17 cellular contexts compared by ENCODE assay signal in the genomic region with DNA sequence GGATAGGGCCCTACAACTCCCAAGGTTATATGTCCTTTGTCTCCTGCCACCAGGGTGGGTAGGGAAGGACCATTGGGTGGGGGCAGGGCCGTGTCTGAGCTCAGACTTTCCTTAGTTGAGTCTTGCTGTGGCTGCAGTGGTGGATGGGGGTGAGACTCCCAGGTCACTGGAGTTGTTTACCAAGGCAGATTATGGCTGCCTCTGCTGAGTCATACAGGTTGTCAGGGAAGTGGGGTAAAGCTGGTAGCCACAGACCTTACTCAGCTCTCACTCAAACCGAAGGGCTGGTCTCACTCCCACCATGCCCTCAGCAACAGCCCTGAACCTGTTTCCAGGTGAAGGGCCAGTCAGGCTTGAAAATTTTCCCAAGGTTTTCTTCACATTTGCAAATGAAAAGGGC. TPM values are rescaled to one million over a fixed set of nuclear protein-coding genes. Genes with fewer than 3 reads are reported as not detected.
A peak's percentile ranks its signal among the peaks of the same experiment; 100 is the strongest.
DNase-seq lines count a peak whose midpoint lies in the region; ATAC-seq and TF ChIP-seq lines count a peak whose summit lies in the region.
"Had no signal": no experiment of that assay in that cellular context is flagged by ENCODE, and none has a peak within 500 bp of the region (broad histone marks: within the 10 kb centered on the region; RNA-seq: fewer than 3 reads in every experiment).

No MANE protein-coding gene starts in this region.

- H2BK20ac ChIP-seq in H9 (ENCODE audit: low read depth, low read length, poor library complexity, severe bottlenecking): no peak overlapping the region

- H2AFZ ChIP-seq in H9 (ENCODE audit: low read length): no peak overlapping the region

- no peak overlapping the region for H2BK15ac ChIP-seq in H9 (ENCODE audit: low read depth, low read length)

- no peak overlapping the region for H3K27ac Mint-ChIP-seq in activated CD4-positive, alpha-beta T cell treated with anti-CD3 and anti-CD28 coated beads, Interleukin-2, amount 10 ng/mL, durations not matched to agents 7 days and 5 days
- peak overlapping the region; percentile 34 to 89 (median 45); a peak in 2 of 7 replicates for H3K27ac Mint-ChIP-seq in H9
- H3K27ac Mint-ChIP-seq in activated CD4-positive, alpha-beta memory T cell treated with anti-CD3 and anti-CD28 coated beads for 36 hours: no peak overlapping the region
- H3K27ac Mint-ChIP-seq: brain; CD4-positive, alpha-beta T cell; nephron had no signal

- no peaks in the 10 kb centered on the region for H3K79me1 ChIP-seq in H9 (ENCODE audit: insufficient read depth, low read depth, low read length, poor library complexity, severe bottlenecking)

- H3K27me3 ChIP-seq in H9 (ENCODE audit: insufficient read depth, low read length) (no peaks in the 10 kb centered on the region), iPS DF 6.9 (ENCODE audit: control insufficient read depth, insufficient read depth, low read length) (no peaks in the 10 kb centered on the region)

- H3K4me3 Mint-ChIP-seq in activated CD4-positive, alpha-beta T cell treated with anti-CD3 and anti-CD28 coated beads, Interleukin-2, amount 10 ng/mL, durations not matched to agents 7 days and 5 days: no peak overlapping the region
- no peak overlapping the region for H3K4me3 Mint-ChIP-seq in H9
- no peak overlapping the region for H3K4me3 Mint-ChIP-seq in activated CD4-positive, alpha-beta memory T cell treated with anti-CD3 and anti-CD28 coated beads for 36 hours
- H3K4me3 Mint-ChIP-seq: brain; CD4-positive, alpha-beta T cell; nephron had no signal

- no peak overlapping the region for H3K4me3 ChIP-seq in iPS DF 6.9 (ENCODE audit: low read length)
- H3K4me3 ChIP-seq: dorsolateral prefrontal cortex had no signal

- H4K20me1 ChIP-seq in H9 (ENCODE audit: control insufficient read depth, insufficient read depth, insufficient read length): no peaks in the 10 kb centered on the region

- peak; percentile 5 for DNase-seq in activated CD4-positive, alpha-beta T cell treated with anti-CD3 and anti-CD28 coated beads, Interleukin-2, amount 10 ng/mL, durations not matched to agents 7 days and 5 days
- no peak for DNase-seq in activated CD4-positive, alpha-beta T cell treated with anti-CD3 and anti-CD28 coated beads, Interleukin-2, amount 50 U/mL, for 1 hour
- DNase-seq in H9 (peak; percentile 57), iPS DF 6.9 (ENCODE audit: low read depth, low spot score) (peak; percentile 7), left colon (no peak)
- DNase-seq in activated CD4-positive, alpha-beta memory T cell treated with anti-CD3 and anti-CD28 coated beads for 36 hours: peak; percentile 53
- DNase-seq: CD4-positive, alpha-beta T cell; dorsolateral prefrontal cortex; GF-D8; KG1; NCI-H1436; NCI-H446 treated with DMSO at 0.1 percent for 48 hours had no signal

- H3K27me3 Mint-ChIP-seq in activated CD4-positive, alpha-beta T cell treated with anti-CD3 and anti-CD28 coated beads, Interleukin-2, amount 10 ng/mL, durations not matched to agents 7 days and 5 days: no peaks in the 10 kb centered on the region
- H3K27me3 Mint-ChIP-seq in H9 (ENCODE audit: low read depth): peaks cover 4% of the 10 kb centered on the region; the same call in 1 of the 2 replicates
- H3K27me3 Mint-ChIP-seq in activated CD4-positive, alpha-beta memory T cell treated with anti-CD3 and anti-CD28 coated beads for 36 hours: no peaks in the 10 kb centered on the region
- H3K27me3 Mint-ChIP-seq: brain; CD4-positive, alpha-beta T cell had no signal

- H3K4me1 Mint-ChIP-seq in activated CD4-positive, alpha-beta T cell treated with anti-CD3 and anti-CD28 coated beads, Interleukin-2, amount 10 ng/mL, durations not matched to agents 7 days and 5 days: peaks cover 11% of the 10 kb centered on the region
- peaks cover 16 to 19% of the 10 kb centered on the region in 2 experiments for H3K4me1 Mint-ChIP-seq in H9
- H3K4me1 Mint-ChIP-seq in activated CD4-positive, alpha-beta memory T cell treated with anti-CD3 and anti-CD28 coated beads for 36 hours (ENCODE audit: low read depth): no peaks in the 10 kb centered on the region
- H3K4me1 Mint-ChIP-seq: brain, nephron had no signal

- no peak overlapping the region for H2BK5ac ChIP-seq in H9 (ENCODE audit: insufficient read length, low read length)

- no peaks in the 10 kb centered on the region for H3K23me2 ChIP-seq in H9 (ENCODE audit: insufficient read length, low read depth, low read length, poor library complexity, severe bottlenecking)

- no peaks in the 10 kb centered on the region for H3K36me3 ChIP-seq in iPS DF 6.9 (ENCODE audit: control insufficient read depth, insufficient read depth, low read length)

- H3K4ac ChIP-seq in H9 (ENCODE audit: low read depth, low read length): no peak overlapping the region

- peaks cover 15% of the 10 kb centered on the region for H3K9me3 ChIP-seq in H9 (ENCODE audit: control insufficient read depth, low read depth, low read length)
- H3K9me3 ChIP-seq in iPS DF 6.9 (ENCODE audit: control insufficient read depth, insufficient read depth, low read length): no peaks in the 10 kb centered on the region

- CTCF ChIA-PET in activated CD4-positive, alpha-beta T cell treated with anti-CD3 and anti-CD28 coated beads, Interleukin-2, amount 10 ng/mL, durations not matched to agents 7 days and 5 days (lab: Charles Lee): no interaction called here
- CTCF ChIA-PET in activated CD4-positive, alpha-beta memory T cell treated with anti-CD3 and anti-CD28 coated beads for 36 hours (lab: Charles Lee): no interaction called here

- H2AK5ac ChIP-seq in H9 (ENCODE audit: insufficient read length, low read length): no peak overlapping the region

- intact Hi-C loops in activated CD4-positive, alpha-beta memory T cell treated with anti-CD3 and anti-CD28 coated beads for 36 hours (cut with micrococcal nuclease): no loop called here
- intact Hi-C loops in left colon (cut with DNase I, micrococcal nuclease): no loop called here

- ATAC-seq in HG03469 (IDR thresholded peaks at IDR 0.05; ENCODE audit: unreplicated experiment) (no peak), left colon (no peak)
- ATAC-seq in activated CD4-positive, CD25-positive, alpha-beta regulatory T cell treated with anti-CD3 and anti-CD28 coated beads, Interleukin-2, amount 50 U/mL, for 24 hours: no peak

- 0 out of 2 replicates have a peak, but pooled peaks cover 3% of the 10 kb centered on the region for H3K4me1 ChIP-seq in H9 (ENCODE audit: insufficient read depth, low read length)
- H3K4me1 ChIP-seq in iPS DF 6.9 (ENCODE audit: control insufficient read depth, insufficient read depth, low read length): peaks cover 1% of the 10 kb centered on the region; the same call in 1 of the 2 replicates

- H3K9ac ChIP-seq in H9 (ENCODE audit: extremely low read depth, insufficient read length, low read length): no peak overlapping the region

- H3K79me2 ChIP-seq in H9 (ENCODE audit: insufficient read depth, low read length): no peaks in the 10 kb centered on the region

- no peak overlapping the region for H3K56ac ChIP-seq in H9 (ENCODE audit: insufficient read length, low read depth, low read length)

- no peak overlapping the region for H3K18ac ChIP-seq in H9 (ENCODE audit: insufficient read length, low read depth, low read length)

- H3K14ac ChIP-seq in H9 (ENCODE audit: insufficient read depth, low read length): no peak overlapping the region

- H3K23ac ChIP-seq in H9 (ENCODE audit: insufficient read length, low read depth, low read length): no peak overlapping the region

- no peak overlapping the region for H3K27ac ChIP-seq in H9 (ENCODE audit: insufficient read length, low read depth, low read length)
- H3K27ac ChIP-seq in iPS DF 6.9 (ENCODE audit: low read length): no peak overlapping the region
- H3K27ac ChIP-seq: dorsolateral prefrontal cortex, VCaP had no signal

- no peak overlapping the region for H4K91ac ChIP-seq in H9 (ENCODE audit: insufficient read length, low read depth, low read length)

- peaks cover 4% of the 10 kb centered on the region for H3K36me3 Mint-ChIP-seq in activated CD4-positive, alpha-beta T cell treated with anti-CD3 and anti-CD28 coated beads, Interleukin-2, amount 10 ng/mL, durations not matched to agents 7 days and 5 days (ENCODE audit: low read depth)
- peaks cover 19 to 26% (median 19%) of the 10 kb centered on the region in 3 experiments for H3K36me3 Mint-ChIP-seq in H9 (ENCODE audit: insufficient read depth in 1 of 3, low read depth in 3 of 3)
- H3K36me3 Mint-ChIP-seq in activated CD4-positive, alpha-beta memory T cell treated with anti-CD3 and anti-CD28 coated beads for 36 hours: peaks cover 14% of the 10 kb centered on the region

- H4K5ac ChIP-seq in H9 (ENCODE audit: insufficient read length, low read depth, low read length): no peak overlapping the region

- no peak overlapping the region for H3T11ph ChIP-seq in H9 (ENCODE audit: low read length)

- H2BK12ac ChIP-seq in H9 (ENCODE audit: insufficient read length, low read depth, low read length): no peak overlapping the region

- peak overlapping the region; percentile 27 for H3K4me2 ChIP-seq in H9 (ENCODE audit: insufficient read depth, insufficient read length, low read length)

- POLR2A ChIA-PET in activated CD4-positive, alpha-beta T cell treated with anti-CD3 and anti-CD28 coated beads, Interleukin-2, amount 10 ng/mL, durations not matched to agents 7 days and 5 days (lab: Charles Lee): no interaction called here
- POLR2A ChIA-PET in activated CD4-positive, alpha-beta memory T cell treated with anti-CD3 and anti-CD28 coated beads for 36 hours (lab: Charles Lee): no interaction called here

- no peak overlapping the region for H4K8ac ChIP-seq in H9 (replicated peaks; ENCODE audit: insufficient read length, low read depth, low read length)

- H3K9me3 Mint-ChIP-seq in activated CD4-positive, alpha-beta T cell treated with anti-CD3 and anti-CD28 coated beads, Interleukin-2, amount 10 ng/mL, durations not matched to agents 7 days and 5 days: peaks cover 2% of the 10 kb centered on the region
- H3K9me3 Mint-ChIP-seq in H9: peaks cover 57 to 67% of the 10 kb centered on the region in 2 experiments
- H3K9me3 Mint-ChIP-seq in activated CD4-positive, alpha-beta memory T cell treated with anti-CD3 and anti-CD28 coated beads for 36 hours: peaks cover 18% of the 10 kb centered on the region

- no peak for TF ChIP-seq CTCF in H9 (conservative IDR thresholded peaks at IDR 0.05)

- no peak overlapping the region for H2BK120ac ChIP-seq in H9 (ENCODE audit: low read depth, low read length, poor library complexity, severe bottlenecking)

- WGBS in H9 (ENCODE audit: extremely low coverage, insufficient read length, low lambda C conversion rate): no CpG with 5 or more reads among the region's 2 CpGs
- WGBS in iPS DF 6.9 (ENCODE audit: insufficient coverage, insufficient read length): no CpG with 5 or more reads among the region's 2 CpGs

RNA-seq across cellular contexts. Expression of gene FAAH2, which starts 58.8 kb away (rescaled TPM):
- 1 to 10 TPM; 1.4 to 1.9 TPM for total RNA-seq in activated CD4-positive, alpha-beta T cell treated with anti-CD3 and anti-CD28 coated beads, Interleukin-2, amount 10 ng/mL, durations not matched to agents 7 days and 5 days
- total RNA-seq in H9 (2021) (6.4 and 6.9 TPM in 2 replicates), left colon (10 to 100 TPM in 1 of 2 donors, 1 to 10 TPM in 1; 9.8 to 11.1 TPM)
- 10 to 100 TPM; 10.3 to 12.1 TPM for total RNA-seq in activated CD4-positive, alpha-beta memory T cell treated with anti-CD3 and anti-CD28 coated beads for 36 hours

Comparison
In these comparisons a context has a peak if more than half of its experiments do, and no peak if none do; other contexts are left out.
1. DNase-seq: peak in activated CD4-positive, alpha-beta T cell treated with anti-CD3 and anti-CD28 coated beads, Interleukin-2, amount 10 ng/mL, durations not matched to agents 7 days and 5 days (single experiment), H9 (single experiment), activated CD4-positive, alpha-beta memory T cell treated with anti-CD3 and anti-CD28 coated beads for 36 hours (single experiment) and iPS DF 6.9 (single experiment); none in activated CD4-positive, alpha-beta T cell treated with anti-CD3 and anti-CD28 coated beads, Interleukin-2, amount 50 U/mL, for 1 hour (single experiment) and left colon (0 of 2).
2. H3K27ac Mint-ChIP-seq: peak in H9 (3 of 3); none in activated CD4-positive, alpha-beta T cell treated with anti-CD3 and anti-CD28 coated beads, Interleukin-2, amount 10 ng/mL, durations not matched to agents 7 days and 5 days (single experiment) and activated CD4-positive, alpha-beta memory T cell treated with anti-CD3 and anti-CD28 coated beads for 36 hours (single experiment).